ENCODE assay signal across 9 cellular contexts in the genomic region with DNA sequence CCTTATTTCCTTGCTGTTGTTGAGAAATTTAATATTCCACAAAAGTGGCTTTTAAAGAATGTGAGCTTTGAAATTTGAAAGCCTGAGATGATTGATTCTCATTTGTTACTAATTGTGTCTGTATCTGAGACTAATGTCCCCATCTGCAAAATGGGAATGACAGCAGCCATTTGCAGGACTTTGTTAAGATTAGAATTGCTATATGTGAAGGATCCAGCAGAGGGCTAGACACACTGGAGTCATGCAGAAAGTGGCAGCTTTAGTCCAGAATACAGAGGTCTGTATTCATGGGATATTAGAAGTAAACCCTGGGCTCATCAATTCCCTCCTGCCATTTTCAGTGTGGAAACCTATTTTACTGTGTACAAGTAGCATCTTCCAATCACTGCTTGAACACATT.
DNase-seq lines count a peak whose midpoint lies in the region; ATAC-seq lines count a peak whose summit lies in the region.
"Had no signal": no experiment of that assay in that cellular context is flagged by ENCODE, and none has a peak within 500 bp of the region (broad histone marks: within the 10 kb centered on the region; RNA-seq: fewer than 3 reads in every experiment).

No MANE protein-coding gene starts in this region.

- H3K79me1 ChIP-seq in mesenchymal stem cell (replicated peaks; ENCODE audit: low read length, poor library complexity, severe bottlenecking): no peaks in the 10 kb centered on the region

- H3K18ac ChIP-seq in mesenchymal stem cell (ENCODE audit: low read depth in 1 of 2, low read length in 2 of 2): no peak overlapping the region

- no peak overlapping the region for H3K4ac ChIP-seq in mesenchymal stem cell (ENCODE audit: low read depth in 1 of 2, low read length in 2 of 2)

- H3K4me3 ChIP-seq in mesenchymal stem cell (ENCODE audit: insufficient read depth in 1 of 2, low read depth in 1 of 2, low read length in 2 of 2): no peak overlapping the region
- H3K4me3 ChIP-seq: A549 had no signal

- no peaks in the 10 kb centered on the region for H3K27me3 ChIP-seq in mesenchymal stem cell (ENCODE audit: control insufficient read depth in 1 of 2, insufficient read depth in 1 of 2, low read length in 2 of 2)

- in situ Hi-C loops in G401 (cut with HindIII; ENCODE audit: low sequenced_read_pairs): no loop called here

- no peak overlapping the region for H3K14ac ChIP-seq in mesenchymal stem cell (ENCODE audit: low read length in 2 of 2)

- no peak overlapping the region for H2AFZ ChIP-seq in mesenchymal stem cell (ENCODE audit: low read depth, low read length)

- peak; percentile 15 for DNase-seq in NCI-H1105 treated with DMSO at 0.1 percent for 48 hours (lab: John Stamatoyannopoulos, UW)
- DNase-seq in NCI-H1105 (lab: John Stamatoyannopoulos, UW): no peak
- DNase-seq in RPMI8226: peak; percentile 10
- DNase-seq in mesenchymal stem cell: peak; percentile 26
- DNase-seq in G401 (ENCODE audit: low spot score): no peak
- DNase-seq in NCI-H345 treated with DMSO at 0.1 percent for 48 hours (lab: John Stamatoyannopoulos, UW; ENCODE audit: unreplicated experiment): no peak
- DNase-seq in HCEC 1CT: no peak

- no peak overlapping the region for H4K8ac ChIP-seq in mesenchymal stem cell (ENCODE audit: low read length)

- H2BK5ac ChIP-seq in mesenchymal stem cell (ENCODE audit: low read depth, low read length, poor library complexity, severe bottlenecking): no peak overlapping the region

- H2AK5ac ChIP-seq in mesenchymal stem cell (ENCODE audit: low read length, severe bottlenecking): no peak overlapping the region

- H2BK120ac ChIP-seq in mesenchymal stem cell (ENCODE audit: low read depth, low read length): no peak overlapping the region

- H3K4me2 ChIP-seq in mesenchymal stem cell (ENCODE audit: low read length, poor library complexity, severe bottlenecking): no peak overlapping the region
- H3K4me2 ChIP-seq: A549 had no signal

- no peaks in the 10 kb centered on the region for H3K4me1 ChIP-seq in mesenchymal stem cell (ENCODE audit: control insufficient read depth, insufficient read depth, low read depth, low read length)
- H3K4me1 ChIP-seq: A549 had no signal

- H3K23ac ChIP-seq in mesenchymal stem cell (ENCODE audit: low read length in 2 of 2): no peak overlapping the region

- no peak overlapping the region for H4K91ac ChIP-seq in mesenchymal stem cell (ENCODE audit: low read length)

- H2BK15ac ChIP-seq in mesenchymal stem cell (ENCODE audit: low read depth, poor library complexity, severe bottlenecking): no peak overlapping the region

- ATAC-seq in HG02938 (IDR thresholded peaks at IDR 0.05; ENCODE audit: unreplicated experiment): peak; percentile 53

- no peak overlapping the region for H2BK12ac ChIP-seq in mesenchymal stem cell (ENCODE audit: low read length in 2 of 2)

- H3K9me3 ChIP-seq in mesenchymal stem cell (ENCODE audit: control insufficient read depth, low read length): no peaks in the 10 kb centered on the region
- H3K9me3 ChIP-seq: A549 had no signal

- no peak overlapping the region for H3K27ac ChIP-seq in mesenchymal stem cell (ENCODE audit: low read length, poor library complexity, severe bottlenecking)
- H3K27ac ChIP-seq: A549 had no signal

- no peak overlapping the region for H3K9ac ChIP-seq in mesenchymal stem cell (ENCODE audit: low read length)

- H3K36me3 ChIP-seq in mesenchymal stem cell (ENCODE audit: control insufficient read depth in 1 of 2, insufficient read depth in 2 of 2, low read depth in 1 of 2, low read length in 2 of 2): no peaks in the 10 kb centered on the region

Comparison
In these comparisons a context has a peak if more than half of its experiments do, and no peak if none do; other contexts are left out.
1. DNase-seq: peak in NCI-H1105 treated with DMSO at 0.1 percent for 48 hours (single experiment), RPMI8226 (single experiment) and mesenchymal stem cell (single experiment); none in NCI-H1105 (single experiment), G401 (single experiment), NCI-H345 treated with DMSO at 0.1 percent for 48 hours (single experiment) and HCEC 1CT (single experiment).